ENCODE assay signal across 34 cellular contexts in the genomic region with DNA sequence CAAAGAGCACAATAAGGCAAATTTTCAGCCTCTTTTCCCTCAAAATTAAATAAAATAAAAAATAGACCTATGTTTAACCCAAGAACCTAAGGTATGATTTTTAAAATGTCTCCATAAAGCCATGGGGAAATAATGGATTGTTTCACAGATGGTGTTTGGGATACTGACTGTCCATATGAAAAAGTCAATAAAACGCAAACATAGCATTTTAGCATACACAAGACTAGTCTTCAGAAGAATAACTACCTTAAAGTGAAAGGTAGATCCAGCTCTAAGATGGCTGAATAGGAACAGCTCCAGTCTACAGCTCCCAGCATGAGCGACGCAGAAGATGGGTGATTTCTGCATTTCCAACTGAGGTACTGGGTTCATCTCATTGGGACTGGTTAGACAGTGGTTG. TPM values are rescaled to one million over a fixed set of nuclear protein-coding genes. Genes with fewer than 3 reads are reported as not detected.
"Had no signal": no experiment of that assay in that cellular context is flagged by ENCODE, and none has a peak within 500 bp of the region (broad histone marks: within the 10 kb centered on the region; RNA-seq: fewer than 3 reads in every experiment).

No MANE protein-coding gene starts in this region.

- ATAC-seq: effector memory CD8-positive, alpha-beta T cell; gastrocnemius medialis; heart right ventricle; left cardiac atrium; left lung; left ventricle myocardium superior; lower lobe of right lung; mucosa of descending colon had no signal

- H3K36me3 ChIP-seq: colonic mucosa, esophagus squamous epithelium, gastrocnemius medialis, heart right ventricle, left lung, lower lobe of right lung had no signal

- H3K4me1 ChIP-seq: colonic mucosa, esophagus squamous epithelium, gastrocnemius medialis, heart right ventricle, left lung, lower lobe of right lung had no signal

- H3K4me3 ChIP-seq: colonic mucosa, esophagus squamous epithelium, gastrocnemius medialis, heart right ventricle, left lung, lower lobe of right lung, mucosa of descending colon had no signal

- DNase-seq: cortex of kidney; effector CD8-positive, alpha-beta T cell; effector memory CD8-positive, alpha-beta T cell; endodermal cell; erythroblast; esophagus squamous epithelium; foreskin fibroblast; foreskin melanocyte; gastrocnemius medialis; glutamatergic neuron; head of caudate nucleus; heart right ventricle; hippocampal formation; immature natural killer cell; islet precursor cell; kidney; left cardiac atrium; left lung; left ventricle myocardium superior; lower lobe of right lung; mesenchymal stem cell; naive B cell had no signal

- H3K9me3 ChIP-seq: colonic mucosa, gastrocnemius medialis, left lung, lower lobe of right lung, mucosa of descending colon had no signal

- H3K27me3 ChIP-seq: colonic mucosa, gastrocnemius medialis, left lung had no signal

- FAIRE-seq: endometrium, kidney had no signal

- H3K27ac ChIP-seq: colonic mucosa, epithelial cell of prostate, esophagus squamous epithelium, gastrocnemius medialis, heart right ventricle, left lung, lower lobe of right lung had no signal

RNA-seq across cellular contexts. Expression of a gene that starts 16.1 kb away (rescaled TPM):
- total RNA-seq: colonic mucosa, dermis microvascular lymphatic vessel endothelial cell, endodermal cell, esophagus mucosa, esophagus squamous epithelium, gastrocnemius medialis, glomerular endothelial cell, heart right ventricle, kidney, left cardiac atrium, left lung, left ventricle myocardium superior, lower leg skin, lower lobe of right lung, lung microvascular endothelial cell, mesenteric fat pad, mesothelial cell of epicardium, mucosa of descending colon, myocyte had no signal
- polyA plus RNA-seq: heart right ventricle, immature natural killer cell had no signal
